Comparison of ENCODE assay signal across 10 cellular contexts in genomic region chr4:74768857-74769525, GRCh38. TPM values are rescaled to one million over a fixed set of nuclear protein-coding genes. Genes with fewer than 3 reads are reported as not detected.
DNase-seq lines count a peak whose midpoint lies in the region; ATAC-seq and TF ChIP-seq lines count a peak whose summit lies in the region.
"Had no signal": no experiment of that assay in that cellular context is flagged by ENCODE, and none has a peak within 500 bp of the region (broad histone marks: within the 10 kb centered on the region; RNA-seq: fewer than 3 reads in every experiment).

No MANE protein-coding gene starts in this region.

- DNase-seq in Karpas-422 (peak; percentile 60), cardiac fibroblast (ENCODE audit: low read depth in 2 of 2) (peak; percentile 60 to 64), pulmonary artery endothelial cell (ENCODE audit: low read depth, low spot score) (peak; percentile 5), NCI-H2081 treated with DMSO at 0.1 percent for 48 hours (lab: John Stamatoyannopoulos, UW) (no peak), ureter (ENCODE audit: low spot score) (no peak), mesenteric fat pad (ENCODE audit: low spot score) (no peak)
- DNase-seq in CD4-positive, alpha-beta T cell = no peak
- DNase-seq: activated CD8-positive, alpha-beta T cell treated with anti-CD3 and anti-CD28 coated beads, Interleukin-2, amount 10 ng/mL, durations not matched to agents 7 days and 5 days; NCI-H524 treated with DMSO at 0.1 percent for 48 hours had no signal

- no peaks in the 10 kb centered on the region for H4K20me1 ChIP-seq in Karpas-422 (ENCODE audit: insufficient read depth, low read depth, low read length)

- no peak overlapping the region for H2AFZ ChIP-seq in Karpas-422 (ENCODE audit: low read length)

- H3K4me3 ChIP-seq in Karpas-422 (ENCODE audit: low read length) (no peak overlapping the region), cardiac fibroblast (replicated peaks in 1 of 2; ENCODE audit: low read depth in 2 of 2, low read length in 2 of 2) (no peak overlapping the region)

- H3K79me2 ChIP-seq in Karpas-422 (ENCODE audit: low read length) = no peaks in the 10 kb centered on the region

- TF ChIP-seq CTCF in cardiac fibroblast (IDR thresholded peaks at IDR 0.05; ENCODE audit: low read depth, low read length) = no peak
- TF ChIP-seq CTCF in CD4-positive, alpha-beta T cell (IDR thresholded peaks at IDR 0.05) = no peak

- H3K27me3 Mint-ChIP-seq in CD4-positive, alpha-beta T cell = peaks cover 8% of the 10 kb centered on the region

- no peak overlapping the region for H3K4me2 ChIP-seq in Karpas-422 (ENCODE audit: low read depth, low read length, poor library complexity, severe bottlenecking)

- H3K27me3 ChIP-seq in Karpas-422 (ENCODE audit: low read length) = no peaks in the 10 kb centered on the region
- H3K27me3 ChIP-seq in CD4-positive, alpha-beta T cell (ENCODE audit: control insufficient read depth, insufficient read depth, low read length) = no peaks in the 10 kb centered on the region

- CTCF ChIA-PET in CD4-positive, alpha-beta T cell (lab: Charles Lee) = no interaction called here

- intact Hi-C loops in CD4-positive, alpha-beta T cell (cut with DNase I, micrococcal nuclease) = no loop called here

- no peak overlapping the region for H3K27ac ChIP-seq in Karpas-422 (ENCODE audit: low read length)
- no peak overlapping the region for H3K27ac ChIP-seq in CD4-positive, alpha-beta T cell (ENCODE audit: low read depth, low read length)

- peak; percentile 54 for ATAC-seq in GM19467 (IDR thresholded peaks at IDR 0.05; ENCODE audit: unreplicated experiment)
- ATAC-seq in CD4-positive, alpha-beta T cell (ENCODE audit: poor library complexity) = no peak
- ATAC-seq: activated CD8-positive, alpha-beta T cell treated with anti-CD3 and anti-CD28 coated beads, Interleukin-2, amount 10 ng/mL, durations not matched to agents 7 days and 5 days had no signal

- H3K9ac ChIP-seq in Karpas-422 (ENCODE audit: low read length) = no peak overlapping the region

- no peaks in the 10 kb centered on the region for H3K9me3 ChIP-seq in Karpas-422 (ENCODE audit: low read length)
- H3K9me3 ChIP-seq in CD4-positive, alpha-beta T cell (ENCODE audit: control insufficient read depth, low read length) = no peaks in the 10 kb centered on the region

- no peaks in the 10 kb centered on the region for H3K4me1 Mint-ChIP-seq in CD4-positive, alpha-beta T cell (ENCODE audit: low read depth)

- peaks cover 3% of the 10 kb centered on the region for H3K9me3 Mint-ChIP-seq in CD4-positive, alpha-beta T cell

- no peaks in the 10 kb centered on the region for H3K36me3 ChIP-seq in Karpas-422 (ENCODE audit: insufficient read depth, low read length)

- H3K4me3 Mint-ChIP-seq in CD4-positive, alpha-beta T cell = no peak overlapping the region
- H3K4me3 Mint-ChIP-seq: activated CD8-positive, alpha-beta T cell treated with anti-CD3 and anti-CD28 coated beads, Interleukin-2, amount 10 ng/mL, durations not matched to agents 7 days and 5 days had no signal

- no peaks in the 10 kb centered on the region for H3K36me3 Mint-ChIP-seq in CD4-positive, alpha-beta T cell (ENCODE audit: low read depth)

- peaks cover 15% of the 10 kb centered on the region for H3K4me1 ChIP-seq in Karpas-422 (ENCODE audit: low read length)

- no peaks in the 10 kb centered on the region for H3K9me2 ChIP-seq in Karpas-422 (replicated peaks; ENCODE audit: insufficient read depth, low read length)

- no peak overlapping the region for H3K27ac Mint-ChIP-seq in CD4-positive, alpha-beta T cell
- H3K27ac Mint-ChIP-seq: activated CD8-positive, alpha-beta T cell treated with anti-CD3 and anti-CD28 coated beads, Interleukin-2, amount 10 ng/mL, durations not matched to agents 7 days and 5 days had no signal

- POLR2A ChIA-PET in CD4-positive, alpha-beta T cell (lab: Charles Lee) = no interaction called here

RNA-seq across cellular contexts. Expression of gene BTC, which starts 25.3 kb away (rescaled TPM):
- not detected in 2 replicates for total RNA-seq in Karpas-422 (2014; rRNA removed; shearing (Covaris generic); ENCODE audit: low replicate concordance)
- 0.07 TPM in 2 replicates for total RNA-seq in pulmonary artery endothelial cell
- 8.3 TPM for total RNA-seq in ureter
- total RNA-seq in CD4-positive, alpha-beta T cell = not detected
- total RNA-seq in mesenteric fat pad = 1.3 TPM
- total RNA-seq: activated CD8-positive, alpha-beta T cell treated with anti-CD3 and anti-CD28 coated beads, Interleukin-2, amount 10 ng/mL, durations not matched to agents 7 days and 5 days had no signal

Comparison
In these comparisons a context has a peak if more than half of its experiments do, and no peak if none do; other contexts are left out.
1. DNase-seq: peak in Karpas-422 (single experiment), cardiac fibroblast (2 of 2) and pulmonary artery endothelial cell (single experiment); none in NCI-H2081 treated with DMSO at 0.1 percent for 48 hours (single experiment), ureter (single experiment), CD4-positive, alpha-beta T cell (0 of 10) and mesenteric fat pad (single experiment).